In genomic region chr6:36443951-36444428, GRCh38 we compare ENCODE assay signal across 8 cellular contexts. TPM values are rescaled to one million over a fixed set of nuclear protein-coding genes. Genes with fewer than 3 reads are reported as not detected.
DNase-seq lines count a peak whose midpoint lies in the region; ATAC-seq, FAIRE-seq and TF ChIP-seq lines count a peak whose summit lies in the region.

No MANE protein-coding gene starts in this region.

- H2AFZ ChIP-seq in trophoblast cell (ENCODE audit: insufficient read depth, low read length, poor library complexity) = no peak overlapping the region

- peak overlapping the region; percentile 41 for H3K4ac ChIP-seq in trophoblast cell (ENCODE audit: low read depth, low read length)

- H3K4me1 ChIP-seq in trophoblast cell (ENCODE audit: control insufficient read depth in 1 of 2, insufficient read depth in 2 of 2, low read length in 2 of 2) = peaks cover 4 to 5% of the 10 kb centered on the region in 2 experiments

- no peak overlapping the region for H2BK12ac ChIP-seq in trophoblast cell (ENCODE audit: low read length)

- DNase-seq in D721Med (ENCODE audit: insufficient read length, low spot score) = no peak
- DNase-seq in HS-5 (ENCODE audit: low read depth) = peak; percentile 14
- DNase-seq in T-helper 17 cell = no peak
- DNase-seq in fibroblast of pulmonary artery (ENCODE audit: low read depth) = peak; percentile 46
- DNase-seq in trophoblast cell = peak in 1 of 2 donors; percentile 13
- DNase-seq in activated CD4-positive, alpha-beta T cell treated with anti-CD3 and anti-CD28 coated beads, Interleukin-2, amount 50 U/mL, for 1 hour = no peak
- no peak for DNase-seq in T-helper 9 cell

- H3K36me3 ChIP-seq in trophoblast cell (ENCODE audit: control insufficient read depth in 1 of 2, insufficient read depth in 2 of 2, low read length in 2 of 2) = peaks cover 0 to 2% of the 10 kb centered on the region in 2 experiments

- no peak overlapping the region for H2BK5ac ChIP-seq in trophoblast cell (ENCODE audit: low read depth, low read length, poor library complexity)

- peak overlapping the region; percentile 75 for H3K4me2 ChIP-seq in trophoblast cell (ENCODE audit: low read length)

- no peak for FAIRE-seq in D721Med (lab: Jason Lieb, UNC)

- peaks cover 7% of the 10 kb centered on the region for H3K79me2 ChIP-seq in trophoblast cell (ENCODE audit: control insufficient read depth, insufficient read depth, low read length, poor library complexity)

- no peak overlapping the region for H4K12ac ChIP-seq in trophoblast cell (ENCODE audit: low read depth, low read length)

- no peaks in the 10 kb centered on the region for H3K36me3 Mint-ChIP-seq in T-helper 17 cell (ENCODE audit: low read depth)

- peak overlapping the region; percentile 96 for H3K27ac Mint-ChIP-seq in T-helper 17 cell

- TF ChIP-seq CTCF in D721Med (IDR thresholded peaks at IDR 0.05; ENCODE audit: insufficient read depth, missing control alignments) (peak; percentile 10), fibroblast of pulmonary artery (IDR thresholded peaks at IDR 0.05; ENCODE audit: low read length, missing control alignments) (peak; percentile 14)

- H2BK120ac ChIP-seq in trophoblast cell (ENCODE audit: insufficient read depth, low read length, poor library complexity) = no peak overlapping the region

- peak overlapping the region; percentile 90 for H3K4me3 ChIP-seq in fibroblast of pulmonary artery (replicated peaks; ENCODE audit: low read depth, low read length)
- no peak overlapping the region for H3K4me3 ChIP-seq in trophoblast cell (ENCODE audit: low read depth, low read length)

- H4K8ac ChIP-seq in trophoblast cell (ENCODE audit: low read depth, low read length) = no peak overlapping the region

- H4K91ac ChIP-seq in trophoblast cell (ENCODE audit: low read depth, low read length) = no peak overlapping the region

- ATAC-seq in T-helper 17 cell (no peak), HG03571 (IDR thresholded peaks at IDR 0.05; ENCODE audit: unreplicated experiment) (no peak)

- H3K18ac ChIP-seq in trophoblast cell (ENCODE audit: low read length) = no peak overlapping the region

- H3K27ac ChIP-seq in trophoblast cell (ENCODE audit: low read depth, low read length) = no peak overlapping the region

- no peaks in the 10 kb centered on the region for H3K27me3 ChIP-seq in trophoblast cell (ENCODE audit: insufficient read depth, low read length)

- no peak overlapping the region for H3K14ac ChIP-seq in trophoblast cell (ENCODE audit: low read length)

- peaks cover 14% of the 10 kb centered on the region for H3K79me1 ChIP-seq in trophoblast cell (ENCODE audit: low read length)

- WGBS in trophoblast cell (ENCODE audit: extremely low coverage, insufficient coverage, insufficient read length) = no CpG with 5 or more reads among the region's 7 CpGs

- no peak overlapping the region for H3K9ac ChIP-seq in trophoblast cell (ENCODE audit: low read length)

- H3K4me3 Mint-ChIP-seq in T-helper 17 cell = peak overlapping the region; percentile 93

- H2AK5ac ChIP-seq in trophoblast cell (ENCODE audit: low read length) = no peak overlapping the region

- no peak overlapping the region for H3K23ac ChIP-seq in trophoblast cell (ENCODE audit: low read length)

- H3K9me3 ChIP-seq in T-helper 17 cell (ENCODE audit: control insufficient read depth, low read length, poor library complexity, severe bottlenecking) (no peaks in the 10 kb centered on the region), trophoblast cell (ENCODE audit: insufficient read depth, low read depth, low read length) (peaks cover 2% of the 10 kb centered on the region)

- H3K27me3 Mint-ChIP-seq in T-helper 17 cell = no peaks in the 10 kb centered on the region

- peaks cover 31% of the 10 kb centered on the region for H3K4me1 Mint-ChIP-seq in T-helper 17 cell

RNA-seq across cellular contexts. Expression of gene KCTD20, which starts 1.2 kb away (rescaled TPM):
- 10 to 100 TPM; 31.3 to 54.1 TPM for total RNA-seq in T-helper 17 cell
- polyA plus RNA-seq in trophoblast cell (2013) = 36.2 and 36.4 TPM in 2 replicates

RNA-seq across cellular contexts. Expression of gene PXT1, which starts 1.3 kb away (rescaled TPM):
- total RNA-seq in T-helper 17 cell = under 1 TPM; 0.30 to 0.60 TPM
- 0.04 and 0.08 TPM in 2 replicates for polyA plus RNA-seq in trophoblast cell (2013)

RNA-seq across cellular contexts. Expression of gene ETV7, which starts 56.5 kb away (rescaled TPM):
- total RNA-seq in T-helper 17 cell = 1 to 10 TPM in 1 of 2 donors, under 1 TPM in 1; 0.37 to 2.6 TPM
- 0.15 and 0.21 TPM in 2 replicates for polyA plus RNA-seq in trophoblast cell (2013)

Comparison
In these comparisons a context has a peak if more than half of its experiments do, and no peak if none do; other contexts are left out.
1. DNase-seq: peak in HS-5 (single experiment) and fibroblast of pulmonary artery (single experiment); none in D721Med (single experiment), T-helper 17 cell (0 of 3), activated CD4-positive, alpha-beta T cell treated with anti-CD3 and anti-CD28 coated beads, Interleukin-2, amount 50 U/mL, for 1 hour (single experiment) and T-helper 9 cell (single experiment).